8 cellular contexts compared by ENCODE assay signal in the genomic region with DNA sequence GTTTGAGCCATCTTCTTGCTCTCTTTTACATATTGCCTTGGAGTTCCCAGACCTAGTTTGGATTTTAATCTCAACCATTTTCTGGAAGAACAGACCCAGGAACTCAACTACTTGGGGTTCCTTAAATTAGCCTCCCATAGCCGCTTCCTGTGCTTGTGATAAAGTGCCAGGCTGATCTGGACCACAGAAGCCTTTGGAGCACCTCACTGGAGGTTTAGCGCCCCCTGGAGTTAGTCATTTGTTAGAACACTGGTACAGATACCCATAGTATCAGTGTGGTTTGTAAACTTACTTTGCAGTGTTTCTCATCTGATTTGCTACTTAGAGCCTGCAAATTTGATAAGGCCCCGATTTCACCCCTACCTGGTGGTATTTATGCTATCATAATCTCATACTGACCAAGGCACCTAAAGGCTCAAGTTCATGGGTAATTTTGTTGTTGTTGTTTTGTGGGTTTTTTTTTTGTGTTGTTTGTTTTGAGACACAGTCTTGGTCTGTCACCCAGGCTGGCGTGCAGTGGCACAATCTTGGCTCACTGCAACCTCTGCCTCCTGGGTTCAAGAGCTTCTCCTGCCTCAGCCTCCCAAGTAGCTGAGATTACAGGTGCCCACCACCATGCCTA. TPM values are rescaled to one million over a fixed set of nuclear protein-coding genes. Genes with fewer than 3 reads are reported as not detected.
DNase-seq lines count a peak whose midpoint lies in the region; ATAC-seq, FAIRE-seq and TF ChIP-seq lines count a peak whose summit lies in the region.

No MANE protein-coding gene starts in this region.

- CTCF ChIA-PET in activated CD8-positive, alpha-beta T cell treated with anti-CD3 and anti-CD28 coated beads, Interleukin-2, amount 10 ng/mL, durations not matched to agents 7 days and 5 days (lab: Charles Lee) = interaction anchor here (0.6 to 2.5 kb wide), 7 partner anchors 11 to 131 kb away, joined by 3 to 15 read pairs (median 4); partner anchors contain the start of gene ACADS
- CTCF ChIA-PET in H1 (lab: Charles Lee; ENCODE audit: partially characterized antibody) = interaction anchor here (0.6 to 2.4 kb wide), 9 partner anchors 11 to 472 kb away, joined by 3 to 20 read pairs (median 5); partner anchors contain the start of gene POP5

- DNase-seq in D721Med (ENCODE audit: insufficient read length, low spot score) = peak; percentile 55
- DNase-seq in HTR-8/SVneo (ENCODE audit: insufficient read length, low spot score) = peak; percentile 83
- peak; percentile 49 to 78 for DNase-seq in NOMO-1 (lab: John Stamatoyannopoulos, UW; ENCODE audit: unreplicated experiment in 2 of 2)
- DNase-seq in activated CD8-positive, alpha-beta T cell treated with anti-CD3 and anti-CD28 coated beads, Interleukin-2, amount 10 ng/mL, durations not matched to agents 7 days and 5 days = peak; percentile 88
- peak in 1 of 2 experiments; percentile 75 for DNase-seq in H1 (ENCODE audit: low read depth in 1 of 2, low spot score in 2 of 2)
- DNase-seq in mucosa of descending colon = peak in 1 of 3 donors; percentile 91
- peak; percentile 29 to 51 for DNase-seq in stimulated activated CD8-positive, alpha-beta memory T cell treated with anti-CD3 and anti-CD28 coated beads, Interleukin-7, amount 100 ng/mL, for 1 hour (ENCODE audit: low read depth in 2 of 2)

- no peak for TF ChIP-seq EP300 in H1 (IDR thresholded peaks at IDR 0.05; ENCODE audit: borderline replicate concordance in 1 of 2, low read depth in 2 of 2, low read length in 2 of 2)

- H3K36me3 Mint-ChIP-seq in activated CD8-positive, alpha-beta T cell treated with anti-CD3 and anti-CD28 coated beads, Interleukin-2, amount 10 ng/mL, durations not matched to agents 7 days and 5 days (ENCODE audit: low read depth) = peaks cover 37% of the 10 kb centered on the region

- H3K36me3 ChIP-seq in H1 (ENCODE audit: control insufficient read depth in 2 of 4, insufficient read depth in 4 of 4, low read length in 3 of 4) (peaks cover 19 to 53% (median 40%) of the 10 kb centered on the region in 4 experiments), mucosa of descending colon (ENCODE audit: low read depth) (no peaks in the 10 kb centered on the region)

- peaks cover 2 to 6% of the 10 kb centered on the region in 2 experiments for H4K20me1 ChIP-seq in H1 (replicated peaks in 1 of 2; ENCODE audit: control insufficient read depth in 1 of 2, insufficient read depth in 2 of 2, low read length in 2 of 2)

- H3K4me3 Mint-ChIP-seq in activated CD8-positive, alpha-beta T cell treated with anti-CD3 and anti-CD28 coated beads, Interleukin-2, amount 10 ng/mL, durations not matched to agents 7 days and 5 days = no peak overlapping the region

- no peak overlapping the region for H2BK120ac ChIP-seq in H1 (replicated peaks; ENCODE audit: low read depth, low read length)

- peaks cover 5% of the 10 kb centered on the region; the same call in 1 of the 2 replicates for H3K23me2 ChIP-seq in H1 (ENCODE audit: low read depth, low read length)

- POLR2A ChIA-PET in activated CD8-positive, alpha-beta T cell treated with anti-CD3 and anti-CD28 coated beads, Interleukin-2, amount 10 ng/mL, durations not matched to agents 7 days and 5 days (lab: Charles Lee) = no interaction called here
- POLR2A ChIA-PET in H1 (lab: Charles Lee; ENCODE audit: partially characterized antibody) = no interaction called here

- peaks cover 46% of the 10 kb centered on the region for H3K4me1 Mint-ChIP-seq in activated CD8-positive, alpha-beta T cell treated with anti-CD3 and anti-CD28 coated beads, Interleukin-2, amount 10 ng/mL, durations not matched to agents 7 days and 5 days (ENCODE audit: low read depth)

- no peaks in the 10 kb centered on the region for H3K27me3 Mint-ChIP-seq in activated CD8-positive, alpha-beta T cell treated with anti-CD3 and anti-CD28 coated beads, Interleukin-2, amount 10 ng/mL, durations not matched to agents 7 days and 5 days (ENCODE audit: low read depth)

- H3K4me1 ChIP-seq in H1 (replicated peaks in 1 of 4; ENCODE audit: control insufficient read depth in 3 of 4, insufficient read depth in 4 of 4, low read length in 3 of 4) (peaks cover 5 to 13% (median 9%) of the 10 kb centered on the region in 4 experiments; a peak in 6 of 7 replicates), mucosa of descending colon (ENCODE audit: low read depth) (peaks cover 30% of the 10 kb centered on the region)

- H4K8ac ChIP-seq in H1 (ENCODE audit: extremely low read depth, insufficient read depth, low read length) = no peak overlapping the region

- H3K79me2 ChIP-seq in H1 (ENCODE audit: control insufficient read depth in 1 of 2, insufficient read depth in 2 of 2, low read length in 2 of 2) = peaks cover 0 to 28% of the 10 kb centered on the region in 2 experiments; a peak in 2 of 4 replicates

- no peak overlapping the region for H3K27ac ChIP-seq in H1 (ENCODE audit: low read depth, low read length)

- no peak overlapping the region for H3K4ac ChIP-seq in H1 (replicated peaks; ENCODE audit: insufficient read length, low read depth, low read length)

- H2BK12ac ChIP-seq in H1 (ENCODE audit: low read depth, low read length) = no peak overlapping the region

- H3K27ac Mint-ChIP-seq in activated CD8-positive, alpha-beta T cell treated with anti-CD3 and anti-CD28 coated beads, Interleukin-2, amount 10 ng/mL, durations not matched to agents 7 days and 5 days = no peak overlapping the region

- no peak overlapping the region for H2AK5ac ChIP-seq in H1 (ENCODE audit: low read depth, low read length)

- ATAC-seq in activated CD8-positive, alpha-beta T cell treated with anti-CD3 and anti-CD28 coated beads, Interleukin-2, amount 10 ng/mL, durations not matched to agents 7 days and 5 days = peak; percentile 62
- ATAC-seq in mucosa of descending colon (peak; percentile 66), GM19324 (IDR thresholded peaks at IDR 0.05; ENCODE audit: low FRiP score, unreplicated experiment) (no peak)

- H3K4me3 ChIP-seq in H1 (ENCODE audit: extremely low read depth in 1 of 4, insufficient read depth in 2 of 4, low read depth in 3 of 4, low read length in 4 of 4) (no peak overlapping the region), mucosa of descending colon (no peak overlapping the region)

- H3K9me3 Mint-ChIP-seq in activated CD8-positive, alpha-beta T cell treated with anti-CD3 and anti-CD28 coated beads, Interleukin-2, amount 10 ng/mL, durations not matched to agents 7 days and 5 days (ENCODE audit: insufficient read depth) = no peaks in the 10 kb centered on the region

- 46% methylated on average over 4 of the region's 4 CpGs; no CpG with 5 or more reads in 1 of the 2 experiments for WGBS in H1 (ENCODE audit: extremely low coverage in 1 of 2, insufficient coverage in 1 of 2, insufficient read length in 1 of 2, insufficient replicate concordance in 2 of 2, low coverage in 1 of 2, low lambda C conversion rate in 2 of 2, missing lambda C conversion rate in 1 of 2), 2 experiments

- H3K4me2 ChIP-seq in H1 (ENCODE audit: insufficient read depth in 1 of 2, low read depth in 2 of 2, low read length in 2 of 2) = no peak overlapping the region

- TF ChIP-seq CTCF in D721Med (IDR thresholded peaks at IDR 0.05; ENCODE audit: insufficient read depth, missing control alignments) (peak; percentile 82), H1 (IDR thresholded peaks at IDR 0.05; ENCODE audit: control extremely low read depth in 1 of 3, insufficient read depth in 1 of 3, low read depth in 1 of 3, low read length in 3 of 3) (peak; percentile 43 to 90 (median 85)), mucosa of descending colon (IDR thresholded peaks at IDR 0.05) (peak; percentile 60)

- no peaks in the 10 kb centered on the region for H3K9me3 ChIP-seq in H1 (ENCODE audit: insufficient read depth in 2 of 2, low read depth in 1 of 2, low read length in 1 of 2)
- no peaks in the 10 kb centered on the region for H3K9me3 ChIP-seq in mucosa of descending colon

- no peak overlapping the region for H3K14ac ChIP-seq in H1 (ENCODE audit: insufficient read length)

- no peak for TF ChIP-seq POLR2A in H1 (IDR thresholded peaks at IDR 0.05; ENCODE audit: control extremely low read depth in 1 of 2, low read depth in 2 of 2, low read length in 2 of 2)

- no peak overlapping the region for H3K23ac ChIP-seq in H1 (ENCODE audit: insufficient read length)

- no peak overlapping the region for H2BK20ac ChIP-seq in H1 (ENCODE audit: low read length)

- intact Hi-C loops in mucosa of descending colon (cut with DNase I, micrococcal nuclease) = loop anchor here in 1 of 2 donors (10.0 kb wide), 1 partner anchor 129 kb away; the partner anchor contains the start of gene POP5

- no peak overlapping the region for H2AFZ ChIP-seq in H1 (ENCODE audit: low read length)

- H3K27me3 ChIP-seq in H1 (replicated peaks in 1 of 4; ENCODE audit: control insufficient read depth in 3 of 4, extremely low read depth in 1 of 4, insufficient read depth in 3 of 4, low read length in 3 of 4) = no peaks in the 10 kb centered on the region

- no peak overlapping the region for H4K5ac ChIP-seq in H1 (ENCODE audit: insufficient read length, low read depth, low read length)

- H3K79me1 ChIP-seq in H1 (ENCODE audit: low read depth, low read length) = peaks cover 13% of the 10 kb centered on the region

- no peak overlapping the region for H3K9ac ChIP-seq in H1 (replicated peaks in 1 of 4; ENCODE audit: extremely low read depth in 1 of 4, low read depth in 3 of 4, low read length in 3 of 4)

- peak; percentile 85 to 94 for TF ChIP-seq RAD21 in H1 (IDR thresholded peaks at IDR 0.05 in 1 of 2, conservative IDR thresholded peaks at IDR 0.05 in 1 of 2; ENCODE audit: low read depth in 2 of 2, low read length in 2 of 2)

- no peak overlapping the region for H3K18ac ChIP-seq in H1 (ENCODE audit: extremely low read depth, low read length)

- H4K91ac ChIP-seq in H1 (replicated peaks; ENCODE audit: insufficient read length, low read length) = no peak overlapping the region

- no peak overlapping the region for H2BK5ac ChIP-seq in H1 (ENCODE audit: low read depth, low read length)

- no peak overlapping the region for H3K56ac ChIP-seq in H1 (replicated peaks; ENCODE audit: insufficient read length, low read depth, low read length)

- FAIRE-seq in D721Med (lab: Jason Lieb, UNC) (no peak), HTR-8/SVneo (lab: Jason Lieb, UNC) (peak; percentile 59), H1 (lab: Jason Lieb, UNC) (peak; percentile 87)

- no peak overlapping the region for H2BK15ac ChIP-seq in H1 (ENCODE audit: low read length)

RNA-seq across cellular contexts. Expression of gene UNC119B, which starts 3.7 kb away (rescaled TPM):
- total RNA-seq in activated CD8-positive, alpha-beta T cell treated with anti-CD3 and anti-CD28 coated beads, Interleukin-2, amount 10 ng/mL, durations not matched to agents 7 days and 5 days = 10 to 100 TPM; 18.5 to 18.9 TPM
- total RNA-seq in H1 (2021; fragmentation: NEBNext Ultra II Directional; extraction: Animal tissue kit (Norgen Biotek cat#: 25700)) = 50.1 and 51.9 TPM in 2 replicates
- 40.5 and 40.6 TPM in 2 replicates for polyA plus RNA-seq in H1 (2011; rRNA removed)
- 51.3 TPM for polyA plus RNA-seq in H1 (2011; cell fraction: cytosol; rRNA removed)
- 36.7 TPM for polyA plus RNA-seq in H1 (2011; cell fraction: nucleus; rRNA removed)
- polyA plus RNA-seq in H1 (2012, experiment 1 of 2) = 39.9 to 51.9 TPM (median 44.9 TPM) in 4 replicates
- 18.4 TPM for polyA plus RNA-seq in H1 (2012, experiment 2 of 2)
- polyA plus RNA-seq in H1 (2013, experiment 1 of 2) = 22.7 TPM
- polyA plus RNA-seq in H1 (2013, experiment 2 of 2) = 21.6 TPM
- polyA minus RNA-seq in H1 (2011; rRNA and poly(A)+ RNA removed) = 59.9 and 64.9 TPM in 2 replicates
- polyA minus RNA-seq in H1 (2011; cell fraction: cytosol; rRNA and poly(A)+ RNA removed) = 33.0 TPM
- polyA minus RNA-seq in H1 (2011; cell fraction: nucleus; rRNA and poly(A)+ RNA removed) = 28.7 TPM
- total RNA-seq in mucosa of descending colon = 10 to 100 TPM; 20.5 to 26.7 (median 23.3) TPM

RNA-seq across cellular contexts. Expression of gene ACADS, which starts 11.7 kb away (rescaled TPM):
- 10 to 100 TPM; 18.6 to 19.1 TPM for total RNA-seq in activated CD8-positive, alpha-beta T cell treated with anti-CD3 and anti-CD28 coated beads, Interleukin-2, amount 10 ng/mL, durations not matched to agents 7 days and 5 days
- 3.9 and 4.9 TPM in 2 replicates for total RNA-seq in H1 (2021; fragmentation: NEBNext Ultra II Directional; extraction: Animal tissue kit (Norgen Biotek cat#: 25700))
- 7.5 and 8.7 TPM in 2 replicates for polyA plus RNA-seq in H1 (2011; rRNA removed)
- polyA plus RNA-seq in H1 (2011; cell fraction: cytosol; rRNA removed) = 8.2 TPM
- polyA plus RNA-seq in H1 (2011; cell fraction: nucleus; rRNA removed) = 11.5 TPM
- polyA plus RNA-seq in H1 (2012, experiment 1 of 2) = 3.4 to 8.5 TPM (median 6.3 TPM) in 4 replicates
- 4.5 TPM for polyA plus RNA-seq in H1 (2012, experiment 2 of 2)
- polyA plus RNA-seq in H1 (2013, experiment 1 of 2) = 2.9 TPM
- polyA plus RNA-seq in H1 (2013, experiment 2 of 2) = 2.5 TPM
- polyA minus RNA-seq in H1 (2011; rRNA and poly(A)+ RNA removed) = 1.3 and 2.9 TPM in 2 replicates
- polyA minus RNA-seq in H1 (2011; cell fraction: cytosol; rRNA and poly(A)+ RNA removed) = 3.9 TPM
- 3.2 TPM for polyA minus RNA-seq in H1 (2011; cell fraction: nucleus; rRNA and poly(A)+ RNA removed)
- total RNA-seq in mucosa of descending colon = 100 to 1,000 TPM in 2 of 3 donors, 10 to 100 TPM in 1; 84.8 to 175 (median 129) TPM

RNA-seq across cellular contexts. Expression of gene MLEC, which starts 27.0 kb away (rescaled TPM):
- total RNA-seq in activated CD8-positive, alpha-beta T cell treated with anti-CD3 and anti-CD28 coated beads, Interleukin-2, amount 10 ng/mL, durations not matched to agents 7 days and 5 days = 100 to 1,000 TPM in 1 of 2 experiments, 10 to 100 TPM in 1; 95.0 to 102 TPM
- 260 and 266 TPM in 2 replicates for total RNA-seq in H1 (2021; fragmentation: NEBNext Ultra II Directional; extraction: Animal tissue kit (Norgen Biotek cat#: 25700))
- 34.4 and 37.1 TPM in 2 replicates for polyA plus RNA-seq in H1 (2011; rRNA removed)
- polyA plus RNA-seq in H1 (2011; cell fraction: cytosol; rRNA removed) = 50.8 TPM
- 26.0 TPM for polyA plus RNA-seq in H1 (2011; cell fraction: nucleus; rRNA removed)
- polyA plus RNA-seq in H1 (2012, experiment 1 of 2) = 98.6 to 133 TPM (median 116 TPM) in 4 replicates
- 61.6 TPM for polyA plus RNA-seq in H1 (2012, experiment 2 of 2)
- polyA plus RNA-seq in H1 (2013, experiment 1 of 2) = 141 TPM
- 191 TPM for polyA plus RNA-seq in H1 (2013, experiment 2 of 2)
- 89.4 and 147 TPM in 2 replicates for polyA minus RNA-seq in H1 (2011; rRNA and poly(A)+ RNA removed)
- 75.7 TPM for polyA minus RNA-seq in H1 (2011; cell fraction: cytosol; rRNA and poly(A)+ RNA removed)
- 32.8 TPM for polyA minus RNA-seq in H1 (2011; cell fraction: nucleus; rRNA and poly(A)+ RNA removed)
- 100 to 1,000 TPM; 166 to 281 (median 272) TPM for total RNA-seq in mucosa of descending colon

Comparison
In these comparisons a context has a peak if more than half of its experiments do, and no peak if none do; other contexts are left out.
1. RNA of gene ACADS, which starts 11.7 kb away (total RNA-seq): 84.8 to 175 TPM in mucosa of descending colon; 18.6 to 19.1 TPM in activated CD8-positive, alpha-beta T cell treated with anti-CD3 and anti-CD28 coated beads, Interleukin-2, amount 10 ng/mL, durations not matched to agents 7 days and 5 days and 3.9 to 4.9 TPM in H1; every median in the first group is over 4 times any median in the second.
2. Peak in every context shown above with its lines, with median percentiles within 50 percentile points of each other: CTCF ChIP-seq.